Comparison of ENCODE assay signal across 9 cellular contexts in genomic region chrX:115582871-115583729, GRCh38. TPM values are rescaled to one million over a fixed set of nuclear protein-coding genes. Genes with fewer than 3 reads are reported as not detected.
A peak's percentile ranks its signal among the peaks of the same experiment; 100 is the strongest.
DNase-seq lines count a peak whose midpoint lies in the region; ATAC-seq, FAIRE-seq and TF ChIP-seq lines count a peak whose summit lies in the region.
"Had no signal": no experiment of that assay in that cellular context is flagged by ENCODE, and none has a peak within 500 bp of the region (broad histone marks: within the 10 kb centered on the region; RNA-seq: fewer than 3 reads in every experiment).

No MANE protein-coding gene starts in this region.

- TF ChIP-seq EP300 in GM12878 (IDR thresholded peaks at IDR 0.05; ENCODE audit: borderline replicate concordance in 1 of 2, control insufficient read depth in 1 of 2, low read depth in 2 of 2, low read length in 2 of 2): no peak

- RAD21 ChIA-PET in GM12878 (lab: Charles Lee; ENCODE audit: unreplicated experiment): interaction anchor here (0.8 to 4.4 kb wide), 12 partner anchors 11 to 221 kb away, joined by 3 to 38 read pairs (median 4); no protein-coding TSS in a partner anchor

- H3K9ac ChIP-seq in GM12878 (ENCODE audit: control insufficient read depth, insufficient read depth, low read length): no peak overlapping the region
- peak overlapping the region; percentile 62 for H3K9ac ChIP-seq in skeletal muscle satellite cell (ENCODE audit: low read depth, low read length)

- no peaks in the 10 kb centered on the region; the same call in 1 of the 2 replicates for H3K79me2 ChIP-seq in GM12878 (ENCODE audit: control insufficient read depth, insufficient read depth, low read length)

- H3K27me3 ChIP-seq in GM12878 (replicated peaks in 1 of 2; ENCODE audit: control insufficient read depth in 2 of 2, insufficient read depth in 2 of 2, low read length in 1 of 2) (no peaks in the 10 kb centered on the region), skeletal muscle satellite cell (ENCODE audit: control insufficient read depth, insufficient read depth, low read length) (peaks cover 4% of the 10 kb centered on the region)

- no peaks in the 10 kb centered on the region for H3K4me1 Mint-ChIP-seq in naive thymus-derived CD8-positive, alpha-beta T cell

- H3K4me3 ChIP-seq in GM12878 (no peak overlapping the region), skeletal muscle satellite cell (ENCODE audit: low read length) (peak overlapping the region; percentile 5)

- no peak overlapping the region for H3K27ac Mint-ChIP-seq in naive thymus-derived CD8-positive, alpha-beta T cell

- no peaks in the 10 kb centered on the region for H3K4me1 ChIP-seq in GM12878 (ENCODE audit: control insufficient read depth, insufficient read depth, low read length)
- peaks cover 16% of the 10 kb centered on the region for H3K4me1 ChIP-seq in skeletal muscle satellite cell (ENCODE audit: control insufficient read depth, insufficient read depth, low read length)

- H3K27ac ChIP-seq in GM12878 (ENCODE audit: control insufficient read depth, insufficient read depth): no peak overlapping the region; the same call in 1 of the 2 replicates
- H3K27ac ChIP-seq: VCaP had no signal

- SMC1A ChIA-PET in GM12878 (lab: Charles Lee; ENCODE audit: uncharacterized antibody, unreplicated experiment): interaction anchor here (1.1 to 4.2 kb wide), 15 partner anchors 9 to 252 kb away, joined by 3 to 27 read pairs (median 7); no protein-coding TSS in a partner anchor

- 19% methylated on average over 8 of the region's 8 CpGs for WGBS in GM12878 (ENCODE audit: insufficient coverage, insufficient replicate concordance, low lambda C conversion rate, missing lambda C conversion rate)

- no peaks in the 10 kb centered on the region for H3K36me3 Mint-ChIP-seq in naive thymus-derived CD8-positive, alpha-beta T cell

- DNase-seq in H54 (ENCODE audit: insufficient read length, low spot score) (no peak), GM12878 (ENCODE audit: low read depth, low spot score) (no peak), left ventricle myocardium superior (no peak), NCI-H1048 (lab: John Stamatoyannopoulos, UW) (no peak), putamen (ENCODE audit: low spot score) (no peak), SW 1271 (lab: John Stamatoyannopoulos, UW) (no peak)
- DNase-seq in naive thymus-derived CD8-positive, alpha-beta T cell: no peak

- H3K9me3 ChIP-seq in GM12878 (replicated peaks; ENCODE audit: control insufficient read depth, insufficient read depth, low read length) (no peaks in the 10 kb centered on the region), skeletal muscle satellite cell (replicated peaks; ENCODE audit: low read length) (no peaks in the 10 kb centered on the region)

- H2AFZ ChIP-seq in GM12878 (ENCODE audit: control insufficient read depth, low read depth, low read length): no peak overlapping the region; the same call in 1 of the 2 replicates

- no peak for TF ChIP-seq CTCF in GM12878 (IDR thresholded peaks at IDR 0.05 in 2 of 3, conservative IDR thresholded peaks at IDR 0.05 in 1 of 3; ENCODE audit: control insufficient read depth in 2 of 3, extremely low read depth in 1 of 3, insufficient read depth in 1 of 3, low read depth in 3 of 3, low read length in 3 of 3)

- TF ChIP-seq POLR2A in H54 (IDR thresholded peaks at IDR 0.05; ENCODE audit: low read depth, low read length) (no peak), GM12878 (IDR thresholded peaks at IDR 0.05; ENCODE audit: low read depth, low read length) (no peak)

- H3K4me3 Mint-ChIP-seq in naive thymus-derived CD8-positive, alpha-beta T cell: no peak overlapping the region

- H3K4me2 ChIP-seq in GM12878 (ENCODE audit: control insufficient read depth, insufficient read depth) (no peak overlapping the region), skeletal muscle satellite cell (ENCODE audit: low read length) (peak overlapping the region; percentile 65)

- no peak for TF ChIP-seq RAD21 in GM12878 (IDR thresholded peaks at IDR 0.05; ENCODE audit: insufficient read depth, low read depth, low read length)

- H3K36me3 ChIP-seq in GM12878 (ENCODE audit: control insufficient read depth in 2 of 2, insufficient read depth in 2 of 2, low read length in 1 of 2) (no peaks in the 10 kb centered on the region), skeletal muscle satellite cell (ENCODE audit: insufficient read depth, low read length) (no peaks in the 10 kb centered on the region)

- FAIRE-seq in H54 (lab: Jason Lieb, UNC): peak; percentile 52
- FAIRE-seq in GM12878 (lab: Jason Lieb, UNC): no peak

- H3K27me3 Mint-ChIP-seq in naive thymus-derived CD8-positive, alpha-beta T cell: no peaks in the 10 kb centered on the region

- peak; percentile 31 for ATAC-seq in GM12878
- peak; percentile 56 for ATAC-seq in left ventricle myocardium superior
- ATAC-seq in naive thymus-derived CD8-positive, alpha-beta T cell: no peak

- no peaks in the 10 kb centered on the region for H3K9me3 Mint-ChIP-seq in naive thymus-derived CD8-positive, alpha-beta T cell

- CTCF ChIA-PET in GM12878 (lab: Yijun Ruan, JAX): interaction anchor here (0.7 to 2.5 kb wide), 7 partner anchors 9 to 113 kb away, joined by 3 to 11 read pairs (median 4); no protein-coding TSS in a partner anchor

- POLR2A ChIA-PET in GM12878 (lab: Charles Lee): interaction anchor here (0.5 to 2.2 kb wide), 6 partner anchors 11 to 84 kb away, joined by 3 to 14 read pairs (median 6); no protein-coding TSS in a partner anchor
- POLR2A ChIA-PET in naive thymus-derived CD8-positive, alpha-beta T cell (lab: Charles Lee): no interaction called here

- no TSS peak for BruUV-seq in GM12878 (replicated peaks; lab: Mats Ljungman, UMichigan)

- in situ Hi-C loops in GM12878 (cut with MboI): no loop called here

- intact Hi-C loops in GM12878 (cut with micrococcal nuclease; ENCODE audit: unreplicated experiment): no loop called here
- intact Hi-C loops in left ventricle myocardium superior (cut with micrococcal nuclease): no loop called here

- H4K20me1 ChIP-seq in GM12878 (ENCODE audit: control insufficient read depth, insufficient read depth): no peaks in the 10 kb centered on the region

TF ChIP-seq in GM12878, 131 proteins besides CTCF, POLR2A, EP300 and RAD21:
- TF ChIP-seq, protein P1, sequence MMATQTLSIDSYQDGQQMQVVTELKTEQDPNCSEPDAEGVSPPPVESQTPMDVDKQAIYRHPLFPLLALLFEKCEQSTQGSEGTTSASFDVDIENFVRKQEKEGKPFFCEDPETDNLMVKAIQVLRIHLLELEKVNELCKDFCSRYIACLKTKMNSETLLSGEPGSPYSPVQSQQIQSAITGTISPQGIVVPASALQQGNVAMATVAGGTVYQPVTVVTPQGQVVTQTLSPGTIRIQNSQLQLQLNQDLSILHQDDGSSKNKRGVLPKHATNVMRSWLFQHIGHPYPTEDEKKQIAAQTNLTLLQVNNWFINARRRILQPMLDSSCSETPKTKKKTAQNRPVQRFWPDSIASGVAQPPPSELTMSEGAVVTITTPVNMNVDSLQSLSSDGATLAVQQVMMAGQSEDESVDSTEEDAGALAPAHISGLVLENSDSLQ (IDR thresholded peaks at IDR 0.05): peak; percentile 68
- TF ChIP-seq, protein P2, sequence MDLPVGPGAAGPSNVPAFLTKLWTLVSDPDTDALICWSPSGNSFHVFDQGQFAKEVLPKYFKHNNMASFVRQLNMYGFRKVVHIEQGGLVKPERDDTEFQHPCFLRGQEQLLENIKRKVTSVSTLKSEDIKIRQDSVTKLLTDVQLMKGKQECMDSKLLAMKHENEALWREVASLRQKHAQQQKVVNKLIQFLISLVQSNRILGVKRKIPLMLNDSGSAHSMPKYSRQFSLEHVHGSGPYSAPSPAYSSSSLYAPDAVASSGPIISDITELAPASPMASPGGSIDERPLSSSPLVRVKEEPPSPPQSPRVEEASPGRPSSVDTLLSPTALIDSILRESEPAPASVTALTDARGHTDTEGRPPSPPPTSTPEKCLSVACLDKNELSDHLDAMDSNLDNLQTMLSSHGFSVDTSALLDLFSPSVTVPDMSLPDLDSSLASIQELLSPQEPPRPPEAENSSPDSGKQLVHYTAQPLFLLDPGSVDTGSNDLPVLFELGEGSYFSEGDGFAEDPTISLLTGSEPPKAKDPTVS (IDR thresholded peaks at IDR 0.05; ENCODE audit: low read depth, low read length): no peak
- TF ChIP-seq HCFC1 (IDR thresholded peaks at IDR 0.05; ENCODE audit: low read length): no peak
- TF ChIP-seq, protein P3, sequence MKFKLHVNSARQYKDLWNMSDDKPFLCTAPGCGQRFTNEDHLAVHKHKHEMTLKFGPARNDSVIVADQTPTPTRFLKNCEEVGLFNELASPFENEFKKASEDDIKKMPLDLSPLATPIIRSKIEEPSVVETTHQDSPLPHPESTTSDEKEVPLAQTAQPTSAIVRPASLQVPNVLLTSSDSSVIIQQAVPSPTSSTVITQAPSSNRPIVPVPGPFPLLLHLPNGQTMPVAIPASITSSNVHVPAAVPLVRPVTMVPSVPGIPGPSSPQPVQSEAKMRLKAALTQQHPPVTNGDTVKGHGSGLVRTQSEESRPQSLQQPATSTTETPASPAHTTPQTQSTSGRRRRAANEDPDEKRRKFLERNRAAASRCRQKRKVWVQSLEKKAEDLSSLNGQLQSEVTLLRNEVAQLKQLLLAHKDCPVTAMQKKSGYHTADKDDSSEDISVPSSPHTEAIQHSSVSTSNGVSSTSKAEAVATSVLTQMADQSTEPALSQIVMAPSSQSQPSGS (IDR thresholded peaks at IDR 0.05; ENCODE audit: low read length): no peak
TF ChIP-seq in GM12878: peak in this region for 1.

RNA-seq across cellular contexts. Expression of gene PLS3, which starts 22.1 kb away (rescaled TPM):
- total RNA-seq in GM12878 (2013; cell fraction: nucleolus; rRNA removed): 27.8 and 30.3 TPM in 2 replicates
- total RNA-seq in GM12878 (2014; rRNA removed): 178 and 201 TPM in 2 replicates
- total RNA-seq in GM12878 (2014; rRNA removed; fragmentation: Illumina TruSeq; extraction: Trizol): 231 TPM in 2 replicates
- 161 and 164 TPM in 2 replicates for total RNA-seq in GM12878 (2021)
- polyA plus RNA-seq in GM12878 (2011; ENCODE audit: low read depth): 7.4 TPM
- 47.6 and 83.4 TPM in 2 replicates for polyA plus RNA-seq in GM12878 (2011; rRNA removed)
- polyA plus RNA-seq in GM12878 (2011; cell fraction: cytosol; rRNA removed): 16.3 and 22.1 TPM in 2 replicates
- polyA plus RNA-seq in GM12878 (2011; cell fraction: nucleus; rRNA removed): 14.2 and 21.5 TPM in 2 replicates
- 8.4 and 13.8 TPM in 2 replicates for polyA plus RNA-seq in GM12878 (2012)
- polyA plus RNA-seq in GM12878 (2014; fragmentation: Illumina TruSeq; extraction: Trizol): 233 and 285 TPM in 2 replicates
- polyA plus RNA-seq in GM12878 (2014; fragmentation: Nextera tagmentation; extraction: Ambion mirVana): 100 to 1,000 TPM; 122 to 169 TPM
- 119 and 130 TPM in 2 replicates for polyA plus RNA-seq in GM12878 (2014; rRNA removed)
- polyA plus RNA-seq in GM12878 (2016; fragmentation: Nextera tagmentation; extraction: Ambion mirVana): 100 to 1,000 TPM; 227 to 236 TPM
- polyA minus RNA-seq in GM12878 (2011; rRNA and poly(A)+ RNA removed): 23.6 and 41.0 TPM in 2 replicates
- polyA minus RNA-seq in GM12878 (2011; cell fraction: cytosol; rRNA and poly(A)+ RNA removed): 10.6 and 18.0 TPM in 2 replicates
- polyA minus RNA-seq in GM12878 (2011; cell fraction: nucleus; rRNA and poly(A)+ RNA removed): 3.4 and 5.9 TPM in 2 replicates
- total RNA-seq in left ventricle myocardium superior: 40.8 TPM
- 144 and 162 TPM in 2 replicates for total RNA-seq in skeletal muscle satellite cell (2012; rRNA removed)
- total RNA-seq in naive thymus-derived CD8-positive, alpha-beta T cell: not detected
- not detected for polyA plus RNA-seq in naive thymus-derived CD8-positive, alpha-beta T cell

Comparison
In these comparisons a context has a peak if more than half of its experiments do, and no peak if none do; other contexts are left out.
1. ATAC-seq: peak in GM12878 (single experiment) and left ventricle myocardium superior (single experiment); none in naive thymus-derived CD8-positive, alpha-beta T cell (0 of 2).
2. RNA of gene PLS3, which starts 22.1 kb away (total RNA-seq): 27.8 to 231 TPM in GM12878 and 40.8 TPM in left ventricle myocardium superior (single experiment); not detected in naive thymus-derived CD8-positive, alpha-beta T cell; every median in the first group is over 10 times any median in the second.